ENCODE assay signal across 1 cellular context in the genomic region with DNA sequence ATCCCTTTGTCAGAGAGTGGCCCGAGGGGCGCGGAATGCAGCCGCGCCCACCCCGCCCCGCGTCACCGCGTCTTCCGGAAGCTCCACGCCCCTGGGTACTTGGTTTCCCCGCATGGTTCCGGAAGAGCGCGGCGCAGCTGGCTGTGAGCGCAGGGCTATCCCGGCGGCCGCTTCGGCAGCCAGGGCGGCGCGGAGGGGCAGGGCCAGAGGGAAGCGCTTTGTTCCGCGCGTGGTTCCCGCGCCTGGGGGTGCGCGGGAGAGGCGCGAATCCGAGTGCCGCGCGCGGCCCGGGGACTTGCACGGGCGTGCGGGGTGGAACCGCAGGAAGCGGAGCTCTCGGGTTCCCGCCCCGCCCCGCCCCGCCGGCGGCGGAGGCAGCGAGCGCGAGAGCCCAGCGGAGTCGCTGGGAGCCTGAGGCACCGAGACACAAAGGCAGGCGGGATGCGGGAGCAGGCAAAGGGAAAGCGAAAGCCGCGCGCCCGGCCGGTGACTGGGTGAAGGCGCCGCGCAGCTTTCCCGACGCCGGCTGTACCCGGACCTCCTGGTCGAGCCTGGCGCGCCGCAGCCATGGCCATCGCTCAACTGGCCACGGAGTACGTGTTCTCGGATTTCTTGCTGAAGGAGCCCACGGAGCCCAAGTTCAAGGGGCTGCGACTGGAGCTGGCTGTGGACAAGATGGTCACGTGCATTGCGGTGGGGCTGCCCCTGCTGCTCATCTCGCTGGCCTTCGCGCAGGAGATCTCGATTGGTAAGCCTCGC.
TF ChIP-seq lines count a peak whose summit lies in the region.

Gene PANX1 (plus strand): TSS at position 96 of the 759 bp plus-strand sequence. CDS start 472 bp downstream, at position 568.

TF ChIP-seq in HepG2, 621 proteins besides CTCF, POLR2A, EP300 and RAD21 (continued from another document and continues in another):
- TF ChIP-seq, protein P1, sequence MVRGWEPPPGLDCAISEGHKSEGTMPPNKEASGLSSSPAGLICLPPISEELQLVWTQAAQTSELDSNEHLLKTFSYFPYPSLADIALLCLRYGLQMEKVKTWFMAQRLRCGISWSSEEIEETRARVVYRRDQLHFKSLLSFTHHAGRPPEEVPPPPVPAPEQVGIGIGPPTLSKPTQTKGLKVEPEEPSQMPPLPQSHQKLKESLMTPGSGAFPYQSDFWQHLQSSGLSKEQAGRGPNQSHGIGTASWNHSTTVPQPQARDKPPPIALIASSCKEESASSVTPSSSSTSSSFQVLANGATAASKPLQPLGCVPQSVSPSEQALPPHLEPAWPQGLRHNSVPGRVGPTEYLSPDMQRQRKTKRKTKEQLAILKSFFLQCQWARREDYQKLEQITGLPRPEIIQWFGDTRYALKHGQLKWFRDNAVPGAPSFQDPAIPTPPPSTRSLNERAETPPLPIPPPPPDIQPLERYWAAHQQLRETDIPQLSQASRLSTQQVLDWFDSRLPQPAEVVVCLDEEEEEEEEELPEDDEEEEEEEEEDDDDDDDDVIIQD (CRISPR knock-in tag; IDR thresholded peaks at IDR 0.05; ENCODE audit: low read depth) = no peak
- TF ChIP-seq ZHX1 (CRISPR knock-in tag; IDR thresholded peaks at IDR 0.05; ENCODE audit: low read depth) = no peak
- TF ChIP-seq, protein P2, sequence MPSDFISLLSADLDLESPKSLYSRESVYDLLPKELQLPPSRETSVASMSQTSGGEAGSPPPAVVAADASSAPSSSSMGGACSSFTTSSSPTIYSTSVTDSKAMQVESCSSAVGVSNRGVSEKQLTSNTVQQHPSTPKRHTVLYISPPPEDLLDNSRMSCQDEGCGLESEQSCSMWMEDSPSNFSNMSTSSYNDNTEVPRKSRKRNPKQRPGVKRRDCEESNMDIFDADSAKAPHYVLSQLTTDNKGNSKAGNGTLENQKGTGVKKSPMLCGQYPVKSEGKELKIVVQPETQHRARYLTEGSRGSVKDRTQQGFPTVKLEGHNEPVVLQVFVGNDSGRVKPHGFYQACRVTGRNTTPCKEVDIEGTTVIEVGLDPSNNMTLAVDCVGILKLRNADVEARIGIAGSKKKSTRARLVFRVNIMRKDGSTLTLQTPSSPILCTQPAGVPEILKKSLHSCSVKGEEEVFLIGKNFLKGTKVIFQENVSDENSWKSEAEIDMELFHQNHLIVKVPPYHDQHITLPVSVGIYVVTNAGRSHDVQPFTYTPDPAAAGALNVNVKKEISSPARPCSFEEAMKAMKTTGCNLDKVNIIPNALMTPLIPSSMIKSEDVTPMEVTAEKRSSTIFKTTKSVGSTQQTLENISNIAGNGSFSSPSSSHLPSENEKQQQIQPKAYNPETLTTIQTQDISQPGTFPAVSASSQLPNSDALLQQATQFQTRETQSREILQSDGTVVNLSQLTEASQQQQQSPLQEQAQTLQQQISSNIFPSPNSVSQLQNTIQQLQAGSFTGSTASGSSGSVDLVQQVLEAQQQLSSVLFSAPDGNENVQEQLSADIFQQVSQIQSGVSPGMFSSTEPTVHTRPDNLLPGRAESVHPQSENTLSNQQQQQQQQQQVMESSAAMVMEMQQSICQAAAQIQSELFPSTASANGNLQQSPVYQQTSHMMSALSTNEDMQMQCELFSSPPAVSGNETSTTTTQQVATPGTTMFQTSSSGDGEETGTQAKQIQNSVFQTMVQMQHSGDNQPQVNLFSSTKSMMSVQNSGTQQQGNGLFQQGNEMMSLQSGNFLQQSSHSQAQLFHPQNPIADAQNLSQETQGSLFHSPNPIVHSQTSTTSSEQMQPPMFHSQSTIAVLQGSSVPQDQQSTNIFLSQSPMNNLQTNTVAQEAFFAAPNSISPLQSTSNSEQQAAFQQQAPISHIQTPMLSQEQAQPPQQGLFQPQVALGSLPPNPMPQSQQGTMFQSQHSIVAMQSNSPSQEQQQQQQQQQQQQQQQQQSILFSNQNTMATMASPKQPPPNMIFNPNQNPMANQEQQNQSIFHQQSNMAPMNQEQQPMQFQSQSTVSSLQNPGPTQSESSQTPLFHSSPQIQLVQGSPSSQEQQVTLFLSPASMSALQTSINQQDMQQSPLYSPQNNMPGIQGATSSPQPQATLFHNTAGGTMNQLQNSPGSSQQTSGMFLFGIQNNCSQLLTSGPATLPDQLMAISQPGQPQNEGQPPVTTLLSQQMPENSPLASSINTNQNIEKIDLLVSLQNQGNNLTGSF (CRISPR knock-in tag; IDR thresholded peaks at IDR 0.05) = no peak
- peak in 1 of 2 experiments; percentile 47; a peak in 1 of 4 replicates for TF ChIP-seq KLF16 (CRISPR knock-in tag; IDR thresholded peaks at IDR 0.05)
- no peak for TF ChIP-seq GATA4 (IDR thresholded peaks at IDR 0.05; ENCODE audit: borderline replicate concordance, low read depth)
- TF ChIP-seq ZNF503 (CRISPR knock-in tag; IDR thresholded peaks at IDR 0.05) = peak; percentile 78; the same call in 1 of the 2 replicates
- TF ChIP-seq CAMTA2 (CRISPR knock-in tag; IDR thresholded peaks at IDR 0.05; ENCODE audit: borderline replicate concordance) = peak; percentile 97
- no peak for TF ChIP-seq KLF11 (CRISPR knock-in tag; IDR thresholded peaks at IDR 0.05)
- no peak for TF ChIP-seq ZBTB44 (CRISPR knock-in tag; IDR thresholded peaks at IDR 0.05)
- peak; percentile 86 for TF ChIP-seq RELA (CRISPR knock-in tag; IDR thresholded peaks at IDR 0.05)
- TF ChIP-seq, protein P3, sequence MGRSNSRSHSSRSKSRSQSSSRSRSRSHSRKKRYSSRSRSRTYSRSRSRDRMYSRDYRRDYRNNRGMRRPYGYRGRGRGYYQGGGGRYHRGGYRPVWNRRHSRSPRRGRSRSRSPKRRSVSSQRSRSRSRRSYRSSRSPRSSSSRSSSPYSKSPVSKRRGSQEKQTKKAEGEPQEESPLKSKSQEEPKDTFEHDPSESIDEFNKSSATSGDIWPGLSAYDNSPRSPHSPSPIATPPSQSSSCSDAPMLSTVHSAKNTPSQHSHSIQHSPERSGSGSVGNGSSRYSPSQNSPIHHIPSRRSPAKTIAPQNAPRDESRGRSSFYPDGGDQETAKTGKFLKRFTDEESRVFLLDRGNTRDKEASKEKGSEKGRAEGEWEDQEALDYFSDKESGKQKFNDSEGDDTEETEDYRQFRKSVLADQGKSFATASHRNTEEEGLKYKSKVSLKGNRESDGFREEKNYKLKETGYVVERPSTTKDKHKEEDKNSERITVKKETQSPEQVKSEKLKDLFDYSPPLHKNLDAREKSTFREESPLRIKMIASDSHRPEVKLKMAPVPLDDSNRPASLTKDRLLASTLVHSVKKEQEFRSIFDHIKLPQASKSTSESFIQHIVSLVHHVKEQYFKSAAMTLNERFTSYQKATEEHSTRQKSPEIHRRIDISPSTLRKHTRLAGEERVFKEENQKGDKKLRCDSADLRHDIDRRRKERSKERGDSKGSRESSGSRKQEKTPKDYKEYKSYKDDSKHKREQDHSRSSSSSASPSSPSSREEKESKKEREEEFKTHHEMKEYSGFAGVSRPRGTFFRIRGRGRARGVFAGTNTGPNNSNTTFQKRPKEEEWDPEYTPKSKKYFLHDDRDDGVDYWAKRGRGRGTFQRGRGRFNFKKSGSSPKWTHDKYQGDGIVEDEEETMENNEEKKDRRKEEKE (IDR thresholded peaks at IDR 0.05) = no peak
- TF ChIP-seq REL (CRISPR knock-in tag; conservative IDR thresholded peaks at IDR 0.05) = 0 out of 2 replicates have a peak, but pooled peaks have one; percentile 75
- TF ChIP-seq MIXL1 (CRISPR knock-in tag; IDR thresholded peaks at IDR 0.05) = no peak
- TF ChIP-seq POLR2AphosphoS5 (IDR thresholded peaks at IDR 0.05; ENCODE audit: low read depth, low read length) = peak; percentile 73
- TF ChIP-seq ZNF18 (CRISPR knock-in tag; IDR thresholded peaks at IDR 0.05; ENCODE audit: insufficient replicate concordance) = no peak
- peak; percentile 97 for TF ChIP-seq KLF12 (CRISPR knock-in tag; IDR thresholded peaks at IDR 0.05; ENCODE audit: borderline replicate concordance)
- no peak for TF ChIP-seq ZFP36 (IDR thresholded peaks at IDR 0.05; ENCODE audit: borderline replicate concordance, low read depth, low read length, partially characterized antibody)
- no peak for TF ChIP-seq RORA (CRISPR knock-in tag; IDR thresholded peaks at IDR 0.05)
- no peak for TF ChIP-seq TRIM22 (IDR thresholded peaks at IDR 0.05)
- no peak; the same call in 1 of the 2 replicates for TF ChIP-seq CBX5 (CRISPR knock-in tag; IDR thresholded peaks at IDR 0.05; ENCODE audit: borderline replicate concordance)
- TF ChIP-seq ZBTB8A (CRISPR knock-in tag; IDR thresholded peaks at IDR 0.05; ENCODE audit: borderline replicate concordance, low read depth) = no peak
- TF ChIP-seq BORCS8-MEF2B (CRISPR knock-in tag; IDR thresholded peaks at IDR 0.05) = peak; percentile 77
- TF ChIP-seq RFX5 (IDR thresholded peaks at IDR 0.05; ENCODE audit: low read depth, low read length) = no peak
- no peak for TF ChIP-seq MAFF (IDR thresholded peaks at IDR 0.05; ENCODE audit: low read depth, low read length)
- no peak for TF ChIP-seq ZNF644 (CRISPR knock-in tag; IDR thresholded peaks at IDR 0.05; ENCODE audit: low read depth)
- TF ChIP-seq, protein P4, sequence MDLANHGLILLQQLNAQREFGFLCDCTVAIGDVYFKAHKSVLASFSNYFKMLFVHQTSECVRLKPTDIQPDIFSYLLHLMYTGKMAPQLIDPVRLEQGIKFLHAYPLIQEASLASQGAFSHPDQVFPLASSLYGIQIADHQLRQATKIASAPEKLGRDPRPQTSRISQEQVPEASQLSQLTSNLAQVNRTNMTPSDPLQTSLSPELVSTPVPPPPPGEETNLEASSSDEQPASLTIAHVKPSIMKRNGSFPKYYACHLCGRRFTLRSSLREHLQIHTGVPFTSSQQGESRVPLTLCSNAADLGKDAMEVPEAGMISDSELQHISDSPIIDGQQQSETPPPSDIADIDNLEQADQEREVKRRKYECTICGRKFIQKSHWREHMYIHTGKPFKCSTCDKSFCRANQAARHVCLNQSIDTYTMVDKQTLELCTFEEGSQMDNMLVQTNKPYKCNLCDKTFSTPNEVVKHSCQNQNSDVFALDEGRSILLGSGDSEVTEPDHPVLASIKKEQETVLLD (CRISPR knock-in tag; IDR thresholded peaks at IDR 0.05; ENCODE audit: low read depth) = peak; percentile 58; the same call in 1 of the 2 replicates
- 0 out of 2 replicates have a peak, but pooled peaks have one; percentile 12 for TF ChIP-seq MEIS1 (CRISPR knock-in tag; IDR thresholded peaks at IDR 0.05; ENCODE audit: borderline replicate concordance)
